In genomic region chr15:65307978-65308377, GRCh38 we compare ENCODE assay signal across 17 cellular contexts. TPM values are rescaled to one million over a fixed set of nuclear protein-coding genes. Genes with fewer than 3 reads are reported as not detected.
DNase-seq lines count a peak whose midpoint lies in the region; ATAC-seq and TF ChIP-seq lines count a peak whose summit lies in the region.
"Had no signal": no experiment of that assay in that cellular context is flagged by ENCODE, and none has a peak within 500 bp of the region (broad histone marks: within the 10 kb centered on the region; RNA-seq: fewer than 3 reads in every experiment).

No MANE protein-coding gene starts in this region.

- no peak overlapping the region for H3K27ac Mint-ChIP-seq in chondrocyte (ENCODE audit: unreplicated experiment)
- no peak overlapping the region for H3K27ac Mint-ChIP-seq in CD8-positive, alpha-beta memory T cell
- H3K27ac Mint-ChIP-seq: CD4-positive, CD25-positive, alpha-beta regulatory T cell; HFFc6 had no signal

- H3K36me3 ChIP-seq in left ventricle myocardium inferior, result no peaks in the 10 kb centered on the region
- no peaks in the 10 kb centered on the region for H3K36me3 ChIP-seq in CD8-positive, alpha-beta memory T cell (ENCODE audit: insufficient read depth, low read length)
- H3K36me3 ChIP-seq: BLaER1 treated with 17β-estradiol and CSF1 and Interleukin-3, amounts not matched to agents 10 nM and 100 nM; HAP-1 had no signal

- intact Hi-C loops in Right ventricle myocardium superior (cut with DNase I), result no loop called here
- intact Hi-C loops in left ventricle myocardium inferior (cut with micrococcal nuclease), result no loop called here

- H3K27me3 ChIP-seq in left ventricle myocardium inferior (ENCODE audit: low read depth) (no peaks in the 10 kb centered on the region), foreskin keratinocyte (no peaks in the 10 kb centered on the region)
- no peaks in the 10 kb centered on the region for H3K27me3 ChIP-seq in CD8-positive, alpha-beta memory T cell (ENCODE audit: insufficient read depth, low read length, poor library complexity, severe bottlenecking)
- H3K27me3 ChIP-seq: BLaER1 treated with 17β-estradiol and CSF1 and Interleukin-3, amounts not matched to agents 10 nM and 100 nM had no signal

- ATAC-seq in Right ventricle myocardium superior (ENCODE audit: poor library complexity) (no peak), foreskin keratinocyte (no peak), GM18867 (IDR thresholded peaks at IDR 0.05; ENCODE audit: unreplicated experiment) (no peak), GM18520 (IDR thresholded peaks at IDR 0.05; ENCODE audit: unreplicated experiment) (no peak)
- ATAC-seq: GM12878 had no signal

- no peaks in the 10 kb centered on the region for H3K9me3 ChIP-seq in left ventricle myocardium inferior (replicated peaks)
- no peaks in the 10 kb centered on the region for H3K9me3 ChIP-seq in CD8-positive, alpha-beta memory T cell (ENCODE audit: low read length)
- H3K9me3 ChIP-seq: BLaER1 treated with 17β-estradiol and CSF1 and Interleukin-3, amounts not matched to agents 10 nM and 100 nM; HAP-1 had no signal

- no peaks in the 10 kb centered on the region for H3K36me3 Mint-ChIP-seq in chondrocyte (ENCODE audit: low read depth)
- peaks cover 0 to 6% (median 0%) of the 10 kb centered on the region in 3 donors for H3K36me3 Mint-ChIP-seq in CD8-positive, alpha-beta memory T cell
- H3K36me3 Mint-ChIP-seq: CD4-positive, CD25-positive, alpha-beta regulatory T cell had no signal

- no peak overlapping the region for H3K4me3 ChIP-seq in left ventricle myocardium inferior
- no peak overlapping the region for H3K4me3 ChIP-seq in CD8-positive, alpha-beta memory T cell (ENCODE audit: low read length)
- H3K4me3 ChIP-seq: BLaER1 treated with 17β-estradiol and CSF1 and Interleukin-3, amounts not matched to agents 10 nM and 100 nM; GM12878; HAP-1 had no signal

- H3K27ac ChIP-seq in left ventricle myocardium inferior (replicated peaks) (no peak overlapping the region), foreskin keratinocyte (no peak overlapping the region)
- H3K27ac ChIP-seq in CD8-positive, alpha-beta memory T cell (ENCODE audit: low read depth, low read length), result no peak overlapping the region
- H3K27ac ChIP-seq: BLaER1 treated with 17β-estradiol and CSF1 and Interleukin-3, amounts not matched to agents 10 nM and 100 nM; HL-60 had no signal

- peaks cover 28% of the 10 kb centered on the region for H3K4me1 Mint-ChIP-seq in chondrocyte (ENCODE audit: low read depth)
- H3K4me1 Mint-ChIP-seq in CD8-positive, alpha-beta memory T cell, result peaks cover 15 to 28% (median 27%) of the 10 kb centered on the region in 3 donors

- POLR2A ChIA-PET in CD8-positive, alpha-beta memory T cell (lab: Charles Lee), result no interaction called here

- H3K9me3 Mint-ChIP-seq in chondrocyte (ENCODE audit: low read depth), result no peaks in the 10 kb centered on the region
- no peaks in the 10 kb centered on the region for H3K9me3 Mint-ChIP-seq in CD8-positive, alpha-beta memory T cell
- H3K9me3 Mint-ChIP-seq: CD4-positive, CD25-positive, alpha-beta regulatory T cell; HFFc6 had no signal

- no peaks in the 10 kb centered on the region for H3K27me3 Mint-ChIP-seq in chondrocyte (ENCODE audit: low read depth)
- peaks cover 3 to 6% of the 10 kb centered on the region in 2 donors for H3K27me3 Mint-ChIP-seq in CD8-positive, alpha-beta memory T cell

- H3K4me1 ChIP-seq in left ventricle myocardium inferior, result peaks cover 25% of the 10 kb centered on the region
- H3K4me1 ChIP-seq in foreskin keratinocyte, result peaks cover 3% of the 10 kb centered on the region
- H3K4me1 ChIP-seq in CD8-positive, alpha-beta memory T cell (ENCODE audit: insufficient read depth, low read length), result peaks cover 11% of the 10 kb centered on the region

- peak; percentile 22 for DNase-seq in Right ventricle myocardium superior
- DNase-seq in left ventricle myocardium inferior, result no peak
- DNase-seq in chondrocyte (ENCODE audit: low spot score), result peak; percentile 20
- DNase-seq in foreskin keratinocyte, result peak; percentile 40 to 68
- DNase-seq in CD8-positive, alpha-beta memory T cell, result no peak
- DNase-seq: 8988T; CD4-positive, CD25-positive, alpha-beta regulatory T cell; DMS79; GOT3; HFFc6 had no signal

- H3K4me3 Mint-ChIP-seq in chondrocyte (ENCODE audit: unreplicated experiment), result no peak overlapping the region
- H3K4me3 Mint-ChIP-seq in CD8-positive, alpha-beta memory T cell, result no peak overlapping the region
- H3K4me3 Mint-ChIP-seq: HFFc6 had no signal

- CTCF ChIA-PET in CD8-positive, alpha-beta memory T cell (lab: Charles Lee), result interaction anchor here (1.0 to 1.4 kb wide), 4 partner anchors 9 to 77 kb away, joined by 3 to 5 read pairs (median 4); no protein-coding TSS in a partner anchor

- TF ChIP-seq CTCF in left ventricle myocardium inferior (IDR thresholded peaks at IDR 0.05; ENCODE audit: borderline replicate concordance) (no peak), chondrocyte (IDR thresholded peaks at IDR 0.05) (no peak), foreskin keratinocyte (conservative IDR thresholded peaks at IDR 0.05) (no peak)

RNA-seq across cellular contexts. Expression of gene RNU5B-1, which starts 3.5 kb away (rescaled TPM):
- total RNA-seq in Right ventricle myocardium superior, result 55.4 TPM
- 40.3 TPM for total RNA-seq in left ventricle myocardium inferior
- 11.4 TPM in 1 of 3 replicates, not detected in the others for total RNA-seq in chondrocyte
- not detected in 2 replicates for total RNA-seq in foreskin keratinocyte
- polyA plus RNA-seq in foreskin keratinocyte, result not detected in 2 replicates
- total RNA-seq in CD8-positive, alpha-beta memory T cell, result not detected
- not detected for polyA plus RNA-seq in CD8-positive, alpha-beta memory T cell
- total RNA-seq: CD4-positive, CD25-positive, alpha-beta regulatory T cell; G401 had no signal
- polyA plus RNA-seq: CD4-positive, CD25-positive, alpha-beta regulatory T cell; GM12878 had no signal

RNA-seq across cellular contexts. Expression of gene RNU5A-1, which starts 12.1 kb away (rescaled TPM):
- total RNA-seq in Right ventricle myocardium superior, result not detected
- not detected for total RNA-seq in left ventricle myocardium inferior
- not detected in 3 replicates for total RNA-seq in chondrocyte
- total RNA-seq in foreskin keratinocyte, result not detected in 2 replicates
- not detected in 2 replicates for polyA plus RNA-seq in foreskin keratinocyte
- not detected for total RNA-seq in CD8-positive, alpha-beta memory T cell
- not detected for polyA plus RNA-seq in CD8-positive, alpha-beta memory T cell
- total RNA-seq: CD4-positive, CD25-positive, alpha-beta regulatory T cell; G401; GM12878; HFFc6 had no signal
- polyA plus RNA-seq: CD4-positive, CD25-positive, alpha-beta regulatory T cell; GM12878 had no signal

RNA-seq across cellular contexts. Expression of gene PARP16, which starts 21.3 kb away (rescaled TPM):
- total RNA-seq in Right ventricle myocardium superior (4.4 TPM), left ventricle myocardium inferior (4.6 TPM), chondrocyte (7.1 to 8.7 TPM (median 8.2 TPM) in 3 replicates), foreskin keratinocyte (3.6 and 4.4 TPM in 2 replicates)
- 3.1 and 3.2 TPM in 2 replicates for polyA plus RNA-seq in foreskin keratinocyte
- 10 to 100 TPM; 14.1 to 14.7 TPM for total RNA-seq in CD8-positive, alpha-beta memory T cell
- polyA plus RNA-seq in CD8-positive, alpha-beta memory T cell, result 30.9 TPM

Comparison
In these comparisons a context has a peak if more than half of its experiments do, and no peak if none do; other contexts are left out.
1. DNase-seq: peak in Right ventricle myocardium superior (single experiment), chondrocyte (single experiment) and foreskin keratinocyte (2 of 2); none in left ventricle myocardium inferior (single experiment) and CD8-positive, alpha-beta memory T cell (0 of 5).